ENCODE assay signal across 8 cellular contexts in genomic region chr2:224182498-224182897, GRCh38.
"Had no signal": no experiment of that assay in that cellular context is flagged by ENCODE, and none has a peak within 500 bp of the region (broad histone marks: within the 10 kb centered on the region; RNA-seq: fewer than 3 reads in every experiment).

No MANE protein-coding gene starts in this region.

- ATAC-seq: HCT116, K562 had no signal

- H3K4me3 Mint-ChIP-seq: HFFc6 had no signal

- H3K27ac ChIP-seq: GM23248, HL-60 had no signal

- DNase-seq: GM23248, GOT3, H7, HFFc6, KG1 had no signal

- H3K9me3 Mint-ChIP-seq: HFFc6 had no signal

- H3K27ac Mint-ChIP-seq: HFFc6 had no signal
